In the genomic region with DNA sequence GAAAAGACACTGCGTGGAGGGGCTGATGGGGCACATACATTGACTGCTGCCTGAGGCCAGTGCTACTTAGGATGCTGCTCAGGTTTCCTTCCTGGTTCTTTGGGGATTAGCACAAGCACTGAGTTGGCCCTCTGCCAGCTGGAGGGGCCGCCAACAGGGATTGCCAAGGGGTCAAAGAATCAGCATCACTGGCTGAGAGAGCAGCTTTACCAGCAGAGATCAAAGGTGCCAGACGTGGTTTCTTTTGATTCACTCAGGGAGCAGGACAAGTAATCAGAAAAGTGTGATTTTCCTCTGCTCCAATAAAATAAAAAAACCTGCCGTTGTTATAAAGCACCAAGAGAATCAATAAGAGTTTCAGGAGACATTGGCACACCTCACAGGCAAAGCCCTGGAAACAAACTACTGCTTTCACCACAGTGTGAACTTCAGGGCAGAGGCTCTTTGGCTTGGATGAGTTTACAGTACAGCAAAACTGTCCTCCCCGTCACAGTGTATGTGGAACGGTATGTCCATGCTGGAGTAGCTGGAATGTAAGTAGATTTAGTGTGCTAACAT, we compare ENCODE assay signal across 1 cellular context.
TF ChIP-seq lines count a peak whose summit lies in the region.

No MANE protein-coding gene starts in this region.

TF ChIP-seq in WTC11, 78 proteins besides CTCF, POLR2A, EP300 and RAD21 (continued from another document):
- TF ChIP-seq, protein P1, sequence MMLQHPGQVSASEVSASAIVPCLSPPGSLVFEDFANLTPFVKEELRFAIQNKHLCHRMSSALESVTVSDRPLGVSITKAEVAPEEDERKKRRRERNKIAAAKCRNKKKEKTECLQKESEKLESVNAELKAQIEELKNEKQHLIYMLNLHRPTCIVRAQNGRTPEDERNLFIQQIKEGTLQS (CRISPR knock-in tag; conservative IDR thresholded peaks at IDR 0.05) = no peak
- TF ChIP-seq CREM (CRISPR knock-in tag; IDR thresholded peaks at IDR 0.05) (no peak), ZNF232 (CRISPR knock-in tag; IDR thresholded peaks at IDR 0.05) (no peak), JAZF1 (CRISPR knock-in tag; IDR thresholded peaks at IDR 0.05) (no peak), GTF2I (CRISPR knock-in tag; conservative IDR thresholded peaks at IDR 0.05) (no peak)
- TF ChIP-seq, protein P2, sequence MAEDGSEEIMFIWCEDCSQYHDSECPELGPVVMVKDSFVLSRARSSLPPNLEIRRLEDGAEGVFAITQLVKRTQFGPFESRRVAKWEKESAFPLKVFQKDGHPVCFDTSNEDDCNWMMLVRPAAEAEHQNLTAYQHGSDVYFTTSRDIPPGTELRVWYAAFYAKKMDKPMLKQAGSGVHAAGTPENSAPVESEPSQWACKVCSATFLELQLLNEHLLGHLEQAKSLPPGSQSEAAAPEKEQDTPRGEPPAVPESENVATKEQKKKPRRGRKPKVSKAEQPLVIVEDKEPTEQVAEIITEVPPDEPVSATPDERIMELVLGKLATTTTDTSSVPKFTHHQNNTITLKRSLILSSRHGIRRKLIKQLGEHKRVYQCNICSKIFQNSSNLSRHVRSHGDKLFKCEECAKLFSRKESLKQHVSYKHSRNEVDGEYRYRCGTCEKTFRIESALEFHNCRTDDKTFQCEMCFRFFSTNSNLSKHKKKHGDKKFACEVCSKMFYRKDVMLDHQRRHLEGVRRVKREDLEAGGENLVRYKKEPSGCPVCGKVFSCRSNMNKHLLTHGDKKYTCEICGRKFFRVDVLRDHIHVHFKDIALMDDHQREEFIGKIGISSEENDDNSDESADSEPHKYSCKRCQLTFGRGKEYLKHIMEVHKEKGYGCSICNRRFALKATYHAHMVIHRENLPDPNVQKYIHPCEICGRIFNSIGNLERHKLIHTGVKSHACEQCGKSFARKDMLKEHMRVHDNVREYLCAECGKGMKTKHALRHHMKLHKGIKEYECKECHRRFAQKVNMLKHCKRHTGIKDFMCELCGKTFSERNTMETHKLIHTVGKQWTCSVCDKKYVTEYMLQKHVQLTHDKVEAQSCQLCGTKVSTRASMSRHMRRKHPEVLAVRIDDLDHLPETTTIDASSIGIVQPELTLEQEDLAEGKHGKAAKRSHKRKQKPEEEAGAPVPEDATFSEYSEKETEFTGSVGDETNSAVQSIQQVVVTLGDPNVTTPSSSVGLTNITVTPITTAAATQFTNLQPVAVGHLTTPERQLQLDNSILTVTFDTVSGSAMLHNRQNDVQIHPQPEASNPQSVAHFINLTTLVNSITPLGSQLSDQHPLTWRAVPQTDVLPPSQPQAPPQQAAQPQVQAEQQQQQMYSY (CRISPR knock-in tag; IDR thresholded peaks at IDR 0.05) = no peak
- TF ChIP-seq, protein P3, sequence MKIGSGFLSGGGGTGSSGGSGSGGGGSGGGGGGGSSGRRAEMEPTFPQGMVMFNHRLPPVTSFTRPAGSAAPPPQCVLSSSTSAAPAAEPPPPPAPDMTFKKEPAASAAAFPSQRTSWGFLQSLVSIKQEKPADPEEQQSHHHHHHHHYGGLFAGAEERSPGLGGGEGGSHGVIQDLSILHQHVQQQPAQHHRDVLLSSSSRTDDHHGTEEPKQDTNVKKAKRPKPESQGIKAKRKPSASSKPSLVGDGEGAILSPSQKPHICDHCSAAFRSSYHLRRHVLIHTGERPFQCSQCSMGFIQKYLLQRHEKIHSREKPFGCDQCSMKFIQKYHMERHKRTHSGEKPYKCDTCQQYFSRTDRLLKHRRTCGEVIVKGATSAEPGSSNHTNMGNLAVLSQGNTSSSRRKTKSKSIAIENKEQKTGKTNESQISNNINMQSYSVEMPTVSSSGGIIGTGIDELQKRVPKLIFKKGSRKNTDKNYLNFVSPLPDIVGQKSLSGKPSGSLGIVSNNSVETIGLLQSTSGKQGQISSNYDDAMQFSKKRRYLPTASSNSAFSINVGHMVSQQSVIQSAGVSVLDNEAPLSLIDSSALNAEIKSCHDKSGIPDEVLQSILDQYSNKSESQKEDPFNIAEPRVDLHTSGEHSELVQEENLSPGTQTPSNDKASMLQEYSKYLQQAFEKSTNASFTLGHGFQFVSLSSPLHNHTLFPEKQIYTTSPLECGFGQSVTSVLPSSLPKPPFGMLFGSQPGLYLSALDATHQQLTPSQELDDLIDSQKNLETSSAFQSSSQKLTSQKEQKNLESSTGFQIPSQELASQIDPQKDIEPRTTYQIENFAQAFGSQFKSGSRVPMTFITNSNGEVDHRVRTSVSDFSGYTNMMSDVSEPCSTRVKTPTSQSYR (CRISPR knock-in tag; IDR thresholded peaks at IDR 0.05) = no peak
